8 cellular contexts compared by ENCODE assay signal in the genomic region with DNA sequence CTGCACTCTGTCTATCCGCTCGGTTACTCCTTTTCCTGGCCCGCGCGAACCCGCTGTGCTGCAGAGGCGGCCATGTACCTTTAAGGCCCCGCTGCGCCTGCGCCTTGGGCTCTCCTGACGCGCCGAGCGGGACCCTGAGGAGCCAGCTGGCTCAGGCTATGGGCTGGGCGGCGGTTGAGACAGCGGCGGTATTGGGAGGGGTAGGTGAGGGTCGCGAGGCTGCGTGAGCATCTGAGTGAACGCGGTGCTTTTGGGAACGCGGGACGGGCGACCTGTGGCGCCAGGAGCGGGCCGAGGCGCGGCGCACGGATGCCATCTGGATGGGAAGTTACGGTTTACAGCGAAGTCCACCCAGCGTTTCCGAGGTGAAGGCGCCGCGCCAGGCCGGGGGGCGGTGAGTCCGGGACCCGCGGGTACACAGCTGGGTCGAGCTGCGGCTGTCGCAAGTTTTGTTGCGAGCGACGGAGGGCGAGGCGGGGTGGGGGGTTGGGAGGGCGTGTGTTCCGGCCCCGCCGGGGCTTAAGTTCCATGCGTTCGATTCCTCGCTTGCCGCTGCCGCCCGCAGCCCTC. TPM values are rescaled to one million over a fixed set of nuclear protein-coding genes. Genes with fewer than 3 reads are reported as not detected.
DNase-seq lines count a peak whose midpoint lies in the region; ATAC-seq, FAIRE-seq and TF ChIP-seq lines count a peak whose summit lies in the region.
"Not testable (repeated sequence)": the region's sequence is repeated elsewhere in the genome, so short reads cannot be mapped to it uniquely, and the experiment has no call there.

A gene with protein sequence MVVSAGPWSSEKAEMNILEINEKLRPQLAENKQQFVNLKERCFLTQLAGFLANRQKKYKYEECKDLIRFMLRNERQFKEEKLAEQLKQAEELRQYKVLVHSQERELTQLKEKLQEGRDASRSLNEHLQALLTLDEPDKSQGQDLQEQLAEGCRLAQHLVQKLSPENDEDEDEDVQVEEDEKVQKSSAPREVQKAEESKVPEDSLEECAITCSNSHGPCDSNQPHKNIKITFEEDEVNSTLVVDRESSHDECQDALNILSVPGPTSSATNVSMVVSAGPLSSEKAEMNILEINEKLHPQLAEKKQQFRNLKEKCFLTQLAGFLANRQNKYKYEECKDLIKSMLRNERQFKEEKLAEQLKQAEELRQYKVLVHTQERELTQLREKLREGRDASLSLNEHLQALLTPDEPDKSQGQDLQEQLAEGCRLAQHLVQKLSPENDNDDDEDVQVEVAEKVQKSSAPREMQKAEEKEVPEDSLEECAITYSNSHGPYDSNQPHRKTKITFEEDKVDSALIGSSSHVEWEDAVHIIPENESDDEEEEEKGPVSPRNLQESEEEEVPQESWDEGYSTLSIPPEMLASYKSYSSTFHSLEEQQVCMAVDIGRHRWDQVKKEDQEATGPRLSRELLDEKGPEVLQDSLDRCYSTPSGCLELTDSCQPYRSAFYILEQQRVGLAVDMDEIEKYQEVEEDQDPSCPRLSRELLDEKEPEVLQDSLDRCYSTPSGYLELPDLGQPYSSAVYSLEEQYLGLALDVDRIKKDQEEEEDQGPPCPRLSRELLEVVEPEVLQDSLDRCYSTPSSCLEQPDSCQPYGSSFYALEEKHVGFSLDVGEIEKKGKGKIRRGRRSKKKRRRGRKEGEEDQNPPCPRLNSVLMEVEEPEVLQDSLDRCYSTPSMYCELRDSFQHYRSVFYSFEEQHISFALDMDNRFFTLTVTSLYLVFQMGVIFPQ (plus strand): TSS at position 125 of the 570 bp plus-strand sequence. CDS start 21,488 bp downstream, outside the sequence.

- FAIRE-seq in endothelial cell of umbilical vein (lab: Jason Lieb, UNC) = not testable (repeated sequence)

- H3K36me3 ChIP-seq in endothelial cell of umbilical vein (ENCODE audit: control insufficient read depth in 2 of 2, extremely low read depth in 1 of 2, insufficient read depth in 2 of 2, low read length in 2 of 2) = not testable (repeated sequence)

- CTCF ChIA-PET in endothelial cell of umbilical vein (lab: Charles Lee) = not testable (repeated sequence)

- H3K4me1 ChIP-seq in endothelial cell of umbilical vein (ENCODE audit: control insufficient read depth, extremely low read depth, insufficient read depth, low read length) = not testable (repeated sequence)

- ATAC-seq in GM21447 (IDR thresholded peaks at IDR 0.05; ENCODE audit: unreplicated experiment) = peak; percentile 96

- H3K4me2 ChIP-seq in endothelial cell of umbilical vein (ENCODE audit: insufficient read depth, low read length) = peak within 1 kb of the TSS; percentile 82

- H3K4me3 ChIP-seq in endothelial cell of umbilical vein (replicated peaks in 1 of 3; ENCODE audit: insufficient read depth in 1 of 3, low read depth in 1 of 3, low read length in 3 of 3) = peak within 1 kb of the TSS; percentile 23 to 77 (median 33)

- TF ChIP-seq POLR2A in endothelial cell of umbilical vein (IDR thresholded peaks at IDR 0.05; ENCODE audit: low read depth, low read length) = not testable (repeated sequence)

- H3K27me3 ChIP-seq in endothelial cell of umbilical vein (ENCODE audit: control insufficient read depth in 2 of 2, insufficient read depth in 2 of 2, low read length in 2 of 2) = not testable (repeated sequence)

- not testable (repeated sequence) for H3K79me2 ChIP-seq in endothelial cell of umbilical vein (ENCODE audit: control insufficient read depth, insufficient read depth, low read length)

- dilution Hi-C loops in endothelial cell of umbilical vein (cut with MboI; ENCODE audit: extremely low pct_ligation_motif_present, low sequenced_read_pairs) = not testable (repeated sequence)

- H4K20me1 ChIP-seq in endothelial cell of umbilical vein (replicated peaks; ENCODE audit: control insufficient read depth, extremely low read depth, insufficient read depth, low read length) = not testable (repeated sequence)

- DNase-seq in HK-2 (ENCODE audit: unreplicated experiment) = peak; percentile 54
- DNase-seq in RKO (ENCODE audit: low spot score) = peak; percentile 54
- peak; percentile 53 for DNase-seq in activated T-cell treated with anti-CD3 and anti-CD28 coated beads for 4 hours
- DNase-seq in endothelial cell of umbilical vein (ENCODE audit: low read depth, low spot score) = peak; percentile 45
- DNase-seq in mesenteric fat pad (ENCODE audit: low spot score) = peak; percentile 90
- peak; percentile 41 to 74 (median 44) for DNase-seq in stimulated activated CD4-positive, alpha-beta T cell treated with anti-CD3 and anti-CD28 coated beads, TNF-alpha, amount 100 ng/mL, for 24 hours (ENCODE audit: low read depth in 3 of 3)

- H3K27ac ChIP-seq in C4-2B (peak within 1 kb of the TSS; percentile 78), endothelial cell of umbilical vein (ENCODE audit: insufficient read depth, low read depth, low read length) (peak within 1 kb of the TSS; percentile 18)

- POLR2A ChIA-PET in endothelial cell of umbilical vein (lab: Charles Lee) = not testable (repeated sequence)

- H3K9me1 ChIP-seq in endothelial cell of umbilical vein (replicated peaks; ENCODE audit: control insufficient read depth, extremely low read depth, insufficient read depth, low read length) = not testable (repeated sequence)

- not testable (repeated sequence) for BruUV-seq in endothelial cell of umbilical vein (replicated peaks; lab: Mats Ljungman, UMichigan)

- intact Hi-C loops in endothelial cell of umbilical vein (cut with micrococcal nuclease) = not testable (repeated sequence)

- H2AFZ ChIP-seq in endothelial cell of umbilical vein (ENCODE audit: low read depth, low read length) = peak within 1 kb of the TSS; percentile 48

- H3K9me3 ChIP-seq in endothelial cell of umbilical vein (replicated peaks; ENCODE audit: control insufficient read depth, insufficient read depth, low read length) = not testable (repeated sequence)

- TF ChIP-seq CTCF in C4-2B (conservative IDR thresholded peaks at IDR 0.05); endothelial cell of umbilical vein (IDR thresholded peaks at IDR 0.05; ENCODE audit: extremely low read depth in 1 of 2, insufficient read depth in 1 of 2, low read depth in 1 of 2, low read length in 2 of 2): not testable (repeated sequence)

- peak within 1 kb of the TSS; percentile 9 for H3K9ac ChIP-seq in endothelial cell of umbilical vein (replicated peaks; ENCODE audit: extremely low read depth, insufficient read depth, low read length)

RNA-seq across cellular contexts. Expression of the gene that starts here (rescaled TPM):
- total RNA-seq in endothelial cell of umbilical vein (10.5 and 15.7 TPM in 2 replicates), mesenteric fat pad (10.7 TPM)
- polyA plus RNA-seq in endothelial cell of umbilical vein = 21.1 and 21.9 TPM in 2 replicates
- polyA plus RNA-seq in endothelial cell of umbilical vein (2011; cell fraction: cytosol; rRNA removed) = 8.9 and 13.7 TPM in 2 replicates
- 215 and 244 TPM in 2 replicates for polyA plus RNA-seq in endothelial cell of umbilical vein (2011; cell fraction: nucleus; rRNA removed)
- polyA plus RNA-seq in endothelial cell of umbilical vein (2012) = 5.9 and 7.4 TPM in 2 replicates
- polyA minus RNA-seq in endothelial cell of umbilical vein = 21.0 and 27.4 TPM in 2 replicates
- 6.3 TPM for polyA minus RNA-seq in endothelial cell of umbilical vein (2011; cell fraction: cytosol; rRNA and poly(A)+ RNA removed)
- polyA minus RNA-seq in endothelial cell of umbilical vein (2011; cell fraction: nucleus; rRNA and poly(A)+ RNA removed) = 21.8 and 36.2 TPM in 2 replicates

Comparison
In these comparisons a context has a peak if more than half of its experiments do, and no peak if none do; other contexts are left out.
1. Peak in every context shown above with its lines: DNase-seq, ATAC-seq, H3K4me3 ChIP-seq and H3K27ac ChIP-seq.